Comparison of ENCODE assay signal across 8 cellular contexts in the genomic region with DNA sequence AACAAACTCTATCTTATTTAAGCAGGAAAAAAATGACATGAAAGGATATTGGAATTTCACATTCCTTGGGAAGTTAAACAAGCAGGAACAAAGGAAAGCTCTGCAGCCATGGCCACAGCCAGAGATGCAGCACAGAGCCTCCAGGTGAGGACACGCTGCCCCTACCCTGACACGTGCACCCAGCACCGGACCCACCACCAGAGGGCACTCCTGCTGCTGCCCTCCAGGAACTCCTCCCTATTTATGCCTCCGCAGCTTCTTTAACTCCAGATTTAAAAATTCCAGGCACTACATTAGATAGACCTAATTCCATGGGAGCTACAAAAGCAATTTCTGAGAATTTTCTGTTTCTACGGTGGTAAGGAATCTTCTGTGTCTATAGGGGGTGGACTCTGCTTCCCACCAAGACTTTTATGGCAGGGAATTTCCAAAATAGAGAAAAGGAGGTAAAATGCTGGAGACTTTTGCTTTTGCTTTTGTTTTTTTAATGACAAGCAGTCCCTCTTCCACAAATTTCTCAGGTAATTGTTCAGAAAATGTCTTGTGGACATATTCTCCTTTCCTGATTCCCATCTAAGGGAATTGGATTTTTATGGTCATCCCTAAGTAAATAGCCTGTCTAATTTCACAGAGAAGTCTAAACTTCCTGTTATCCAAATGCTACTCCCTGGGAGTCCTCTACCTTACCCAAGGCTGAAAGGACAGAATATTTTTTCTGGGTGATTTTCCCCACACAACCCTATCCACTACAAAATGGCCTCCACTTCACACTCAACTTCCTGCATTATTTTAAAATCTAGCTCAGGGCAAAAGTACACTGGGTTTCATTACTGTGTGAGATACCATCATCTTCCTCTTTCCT.
DNase-seq lines count a peak whose midpoint lies in the region; ATAC-seq and TF ChIP-seq lines count a peak whose summit lies in the region.

No MANE protein-coding gene starts in this region.

- TF ChIP-seq EP300 in suprapubic skin (IDR thresholded peaks at IDR 0.05), result no peak

- DNase-seq in DMS153 treated with DMSO at 0.1 percent for 48 hours (lab: John Stamatoyannopoulos, UW; ENCODE audit: unreplicated experiment) (peak; percentile 31), NAMALWA (ENCODE audit: low spot score) (peak; percentile 65), choroid plexus epithelial cell (ENCODE audit: low read depth) (peak; percentile 40), mesothelial cell of epicardium (ENCODE audit: low spot score in 2 of 2, unreplicated experiment in 2 of 2) (peak in 1 of 2 experiments; percentile 49), suprapubic skin (ENCODE audit: low spot score in 2 of 2) (no peak), posterior vena cava (ENCODE audit: low spot score) (no peak)
- peak; percentile 11 for DNase-seq in activated CD4-positive, alpha-beta T cell treated with anti-CD3 and anti-CD28 coated beads for 1 hour

- H3K4me3 Mint-ChIP-seq in mesothelial cell of epicardium, result no peak overlapping the region

- H3K9me3 ChIP-seq in suprapubic skin, result no peaks in the 10 kb centered on the region

- H3K27ac Mint-ChIP-seq in mesothelial cell of epicardium, result peak overlapping the region; percentile 26

- intact Hi-C loops in posterior vena cava (cut with DNase I), result no loop called here

- H3K36me3 ChIP-seq in suprapubic skin, result no peaks in the 10 kb centered on the region

- H3K27me3 ChIP-seq in suprapubic skin, result no peaks in the 10 kb centered on the region

- H3K4me3 ChIP-seq in choroid plexus epithelial cell (ENCODE audit: low read depth, low read length), result no peak overlapping the region
- no peak overlapping the region for H3K4me3 ChIP-seq in suprapubic skin

- ATAC-seq in GM21529 (IDR thresholded peaks at IDR 0.05; ENCODE audit: unreplicated experiment), result peak; percentile 93

- H3K4me1 ChIP-seq in suprapubic skin, result peaks cover 29% of the 10 kb centered on the region

- no peak overlapping the region for H3K27ac ChIP-seq in suprapubic skin

- WGBS in suprapubic skin, result 37% methylated on average over 5 of the region's 5 CpGs

- TF ChIP-seq CTCF in choroid plexus epithelial cell (conservative IDR thresholded peaks at IDR 0.05; ENCODE audit: low read depth, low read length) (peak; percentile 64), mesothelial cell of epicardium (IDR thresholded peaks at IDR 0.05; ENCODE audit: unreplicated experiment) (peak; percentile 29), suprapubic skin (IDR thresholded peaks at IDR 0.05) (peak; percentile 10 to 48)

- no peaks in the 10 kb centered on the region for H3K36me3 Mint-ChIP-seq in mesothelial cell of epicardium

- TF ChIP-seq POLR2A in suprapubic skin (IDR thresholded peaks at IDR 0.05), result no peak

- H3K27me3 Mint-ChIP-seq in mesothelial cell of epicardium (ENCODE audit: low read depth), result no peaks in the 10 kb centered on the region

- H3K4me1 Mint-ChIP-seq in mesothelial cell of epicardium, result peaks cover 3% of the 10 kb centered on the region

- peaks cover 4% of the 10 kb centered on the region for H3K9me3 Mint-ChIP-seq in mesothelial cell of epicardium

Comparison
In these comparisons a context has a peak if more than half of its experiments do, and no peak if none do; other contexts are left out.
1. DNase-seq: peak in DMS153 treated with DMSO at 0.1 percent for 48 hours (single experiment), NAMALWA (single experiment), activated CD4-positive, alpha-beta T cell treated with anti-CD3 and anti-CD28 coated beads for 1 hour (single experiment) and choroid plexus epithelial cell (single experiment); none in suprapubic skin (0 of 2) and posterior vena cava (single experiment).
2. Peak in every context shown above with its lines, with median percentiles within 50 percentile points of each other: CTCF ChIP-seq.